In the genomic region with DNA sequence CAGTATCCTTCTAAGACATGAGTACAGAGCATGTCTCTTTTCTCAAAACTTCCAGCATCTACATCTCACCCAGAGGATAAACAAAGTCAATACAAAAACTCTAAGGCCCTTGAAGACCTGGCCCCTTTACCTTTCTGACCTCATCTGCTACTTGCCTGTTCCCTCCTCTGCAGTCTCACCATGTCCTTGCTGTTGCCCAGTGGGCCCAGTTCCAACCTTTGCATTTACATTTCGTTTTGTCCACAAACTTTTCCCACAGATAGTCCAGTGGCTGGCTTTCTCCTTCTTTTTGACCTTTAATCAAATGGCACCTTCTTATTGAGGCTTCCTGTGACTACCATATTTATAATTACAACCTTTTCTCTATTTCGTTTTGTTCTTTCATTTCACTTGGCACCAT, we compare ENCODE assay signal across 12 cellular contexts. TPM values are rescaled to one million over a fixed set of nuclear protein-coding genes. Genes with fewer than 3 reads are reported as not detected.
DNase-seq lines count a peak whose midpoint lies in the region; ATAC-seq and TF ChIP-seq lines count a peak whose summit lies in the region.
"Had no signal": no experiment of that assay in that cellular context is flagged by ENCODE, and none has a peak within 500 bp of the region (broad histone marks: within the 10 kb centered on the region; RNA-seq: fewer than 3 reads in every experiment).

No MANE protein-coding gene starts in this region.

- H3K4me3 Mint-ChIP-seq in activated naive CD8-positive, alpha-beta T cell, result peak overlapping the region; percentile 96

- H3K4me3 ChIP-seq in ACC112 (ENCODE audit: low read depth, low read length) (peak overlapping the region; percentile 83), HCT116 (replicated peaks in 1 of 2; ENCODE audit: low read depth in 1 of 2, low read length in 2 of 2) (no peak overlapping the region), mucosa of stomach (ENCODE audit: low read length) (peak overlapping the region; percentile 49), gastrocnemius medialis (no peak overlapping the region), tibial nerve (peak overlapping the region in 2 of 4 donors; percentile 77)

- H3K27me3 ChIP-seq in ACC112 (ENCODE audit: insufficient read depth, low read length), result no peaks in the 10 kb centered on the region
- no peaks in the 10 kb centered on the region for H3K27me3 ChIP-seq in HCT116 (ENCODE audit: insufficient read depth, low read length)
- no peaks in the 10 kb centered on the region for H3K27me3 ChIP-seq in mucosa of stomach (ENCODE audit: control insufficient read depth, insufficient read depth, low read length)
- no peaks in the 10 kb centered on the region for H3K27me3 ChIP-seq in gastrocnemius medialis
- H3K27me3 ChIP-seq in tibial nerve, result no peaks in the 10 kb centered on the region

- H3K4me1 ChIP-seq in ACC112 (ENCODE audit: control insufficient read depth, insufficient read depth, low read length, unreplicated experiment) (peaks cover 16% of the 10 kb centered on the region), HCT116 (ENCODE audit: control insufficient read depth in 1 of 2, insufficient read depth in 2 of 2, low read length in 2 of 2) (peaks cover 6 to 18% of the 10 kb centered on the region in 2 experiments; a peak in 3 of 4 replicates), mucosa of stomach (ENCODE audit: control insufficient read depth, insufficient read depth, low read length) (peaks cover 14% of the 10 kb centered on the region), gastrocnemius medialis (peaks cover 19 to 22% of the 10 kb centered on the region in 2 donors), tibial nerve (peaks cover 0 to 38% (median 15%) of the 10 kb centered on the region in 4 donors)

- ATAC-seq in HCT116 (no peak), gastrocnemius medialis (no peak), HG02678 (IDR thresholded peaks at IDR 0.05; ENCODE audit: unreplicated experiment) (no peak)

- H2AFZ ChIP-seq in ACC112 (ENCODE audit: low read length, unreplicated experiment) (no peak overlapping the region), HCT116 (ENCODE audit: low read depth, low read length, poor library complexity, severe bottlenecking) (no peak overlapping the region)

- H3K79me2 ChIP-seq in ACC112 (ENCODE audit: control insufficient read depth, insufficient read depth, low read length, unreplicated experiment) (peaks cover 32% of the 10 kb centered on the region), HCT116 (ENCODE audit: insufficient read depth, low read length) (peaks cover 9% of the 10 kb centered on the region)

- peaks cover 68% of the 10 kb centered on the region for H3K4me1 Mint-ChIP-seq in activated naive CD8-positive, alpha-beta T cell (ENCODE audit: low read depth)

- DNase-seq in HCT116 (ENCODE audit: low read depth, low spot score), result no peak
- no peak for DNase-seq in gastrocnemius medialis
- DNase-seq in stimulated activated CD4-positive, alpha-beta T cell treated with anti-CD3 and anti-CD28 coated beads, Interleukin-4, amount 100 ng/mL, for 4 hours, result no peak
- DNase-seq in tibial nerve (ENCODE audit: low spot score in 2 of 2), result no peak
- DNase-seq: DMS79, NCI-H2029, T-helper 9 cell, trophoblast cell had no signal

- CTCF ChIA-PET in HCT116 (lab: Charles Lee), result no interaction called here

- no peak for TF ChIP-seq CTCF in HCT116 (IDR thresholded peaks at IDR 0.05 in 2 of 3, conservative IDR thresholded peaks at IDR 0.05 in 1 of 3; ENCODE audit: borderline replicate concordance in 1 of 3, insufficient read depth in 1 of 3, low read depth in 2 of 3, low read length in 2 of 3)
- no peak for TF ChIP-seq CTCF in gastrocnemius medialis (IDR thresholded peaks at IDR 0.05 in 4 of 5, conservative IDR thresholded peaks at IDR 0.05 in 1 of 5)
- no peak for TF ChIP-seq CTCF in tibial nerve (IDR thresholded peaks at IDR 0.05)

- H3K27me3 Mint-ChIP-seq in activated naive CD8-positive, alpha-beta T cell, result no peaks in the 10 kb centered on the region

- intact Hi-C loops in HCT116 (cut with micrococcal nuclease), result no loop called here
- intact Hi-C loops in gastrocnemius medialis (cut with DNase I; ENCODE audit: low total_unique reads), result no loop called here

- TF ChIP-seq EP300 in tibial nerve (IDR thresholded peaks at IDR 0.05), result no peak

- H3K36me3 Mint-ChIP-seq in activated naive CD8-positive, alpha-beta T cell, result peaks cover 9% of the 10 kb centered on the region

- H3K36me3 ChIP-seq in ACC112 (ENCODE audit: insufficient read depth, low read length), result no peaks in the 10 kb centered on the region
- H3K36me3 ChIP-seq in HCT116 (ENCODE audit: control insufficient read depth in 1 of 2, insufficient read depth in 2 of 2, low read length in 2 of 2), result no peaks in the 10 kb centered on the region
- no peaks in the 10 kb centered on the region for H3K36me3 ChIP-seq in mucosa of stomach (ENCODE audit: control insufficient read depth, insufficient read depth, low read length)
- H3K36me3 ChIP-seq in gastrocnemius medialis, result no peaks in the 10 kb centered on the region
- no peaks in the 10 kb centered on the region for H3K36me3 ChIP-seq in tibial nerve

- peak overlapping the region; percentile 86 for H3K4me2 ChIP-seq in HCT116 (ENCODE audit: low read length)

- no peak for TF ChIP-seq RAD21 in HCT116 (IDR thresholded peaks at IDR 0.05; ENCODE audit: low read depth)

- RAD21 ChIA-PET in HCT116 (lab: Charles Lee; ENCODE audit: low non-redundant PET in 1 of 2, low total read pairs in 2 of 2, uncharacterized antibody in 2 of 2, unreplicated experiment in 2 of 2), result no interaction called here

- BruUV-seq in HCT116 (replicated peaks; lab: Mats Ljungman, UMichigan), result no TSS peak

- no peak overlapping the region for H3K9ac ChIP-seq in HCT116 (ENCODE audit: low read length)
- H3K9ac ChIP-seq in mucosa of stomach (ENCODE audit: low read length), result peak overlapping the region; percentile 99

- peak overlapping the region; percentile 70 for H3K27ac Mint-ChIP-seq in activated naive CD8-positive, alpha-beta T cell

- H3K9me3 ChIP-seq in HCT116 (ENCODE audit: control insufficient read depth in 1 of 2, insufficient read depth in 1 of 2, low read depth in 1 of 2, low read length in 2 of 2) (no peaks in the 10 kb centered on the region), mucosa of stomach (ENCODE audit: control insufficient read depth, low read length) (no peaks in the 10 kb centered on the region), gastrocnemius medialis (no peaks in the 10 kb centered on the region), tibial nerve (no peaks in the 10 kb centered on the region)

- WGBS in tibial nerve, 2 donors, result 78 to 85% methylated on average over 2 of the region's 2 CpGs

- in situ Hi-C loops in gastrocnemius medialis (cut with MboI; ENCODE audit: low sequenced_read_pairs in 4 of 4), result no loop called here

- H3K9me2 ChIP-seq in HCT116 (ENCODE audit: insufficient read depth), result no peaks in the 10 kb centered on the region

- POLR2A ChIA-PET in HCT116 (lab: Charles Lee), result no interaction called here

- H3K27ac ChIP-seq in ACC112 (ENCODE audit: low read depth, low read length) (no peak overlapping the region), HCT116 (ENCODE audit: low read depth, low read length) (no peak overlapping the region), gastrocnemius medialis (no peak overlapping the region), tibial nerve (no peak overlapping the region)

- no peaks in the 10 kb centered on the region for H3K9me3 Mint-ChIP-seq in activated naive CD8-positive, alpha-beta T cell (ENCODE audit: low read depth)

- TF ChIP-seq POLR2A in HCT116 (IDR thresholded peaks at IDR 0.05; ENCODE audit: borderline replicate concordance, extremely low read depth, insufficient read depth, insufficient read length), result no peak
- TF ChIP-seq POLR2A in gastrocnemius medialis (IDR thresholded peaks at IDR 0.05), result no peak
- no peak for TF ChIP-seq POLR2A in tibial nerve (IDR thresholded peaks at IDR 0.05)

- H4K20me1 ChIP-seq in HCT116 (ENCODE audit: insufficient read depth), result no peaks in the 10 kb centered on the region

TF ChIP-seq in HCT116, 20 proteins besides CTCF, POLR2A, EP300 and RAD21:
- TF ChIP-seq CEBPB (IDR thresholded peaks at IDR 0.05; ENCODE audit: low read depth) (no peak), EZH2 (IDR thresholded peaks at IDR 0.05) (no peak)
TF ChIP-seq in HCT116: peak in this region for 0.

RNA-seq across cellular contexts. Expression of a gene that starts 1.6 kb away (rescaled TPM):
- total RNA-seq in HCT116 (2021; ENCODE audit: unreplicated experiment) (6.9 TPM), gastrocnemius medialis (10 to 100 TPM in 1 of 4 donors, 1 to 10 TPM in 3; 2.5 to 10.0 (median 2.9) TPM), tibial nerve (10 to 100 TPM; 16.3 to 24.6 (median 22.4) TPM)
- polyA plus RNA-seq in HCT116 (2012), result 1.8 and 2.7 TPM in 2 replicates

RNA-seq across cellular contexts. Expression of a gene that starts 1.8 kb away (rescaled TPM):
- total RNA-seq in HCT116 (2021; ENCODE audit: unreplicated experiment) (15.3 TPM), gastrocnemius medialis (1 to 10 TPM; 2.0 to 5.8 (median 3.7) TPM), tibial nerve (1 to 10 TPM; 3.9 to 9.8 (median 7.0) TPM)
- 2.1 and 2.8 TPM in 2 replicates for polyA plus RNA-seq in HCT116 (2012)

RNA-seq across cellular contexts. Expression of a gene that starts 45.7 kb away (rescaled TPM):
- 125 TPM for total RNA-seq in HCT116 (2021; ENCODE audit: unreplicated experiment)
- polyA plus RNA-seq in HCT116 (2012), result 28.0 and 38.5 TPM in 2 replicates
- total RNA-seq in gastrocnemius medialis, result 10 to 100 TPM in 2 of 4 donors, 1 to 10 TPM in 2; 7.4 to 10.7 (median 9.0) TPM
- 10 to 100 TPM; 65.1 to 82.2 (median 71.0) TPM for total RNA-seq in tibial nerve

Comparison
In these comparisons a context has a peak if more than half of its experiments do, and no peak if none do; other contexts are left out.
1. H3K4me3 ChIP-seq: peak in ACC112 (single experiment) and mucosa of stomach (single experiment); none in HCT116 (0 of 2) and gastrocnemius medialis (0 of 4).
2. RNA of a gene that starts 45.7 kb away (total RNA-seq): 125 TPM in HCT116 (single experiment) and 65.1 to 82.2 TPM in tibial nerve; 7.4 to 10.7 TPM in gastrocnemius medialis; every median in the first group is over 4 times any median in the second.